In the genomic region with DNA sequence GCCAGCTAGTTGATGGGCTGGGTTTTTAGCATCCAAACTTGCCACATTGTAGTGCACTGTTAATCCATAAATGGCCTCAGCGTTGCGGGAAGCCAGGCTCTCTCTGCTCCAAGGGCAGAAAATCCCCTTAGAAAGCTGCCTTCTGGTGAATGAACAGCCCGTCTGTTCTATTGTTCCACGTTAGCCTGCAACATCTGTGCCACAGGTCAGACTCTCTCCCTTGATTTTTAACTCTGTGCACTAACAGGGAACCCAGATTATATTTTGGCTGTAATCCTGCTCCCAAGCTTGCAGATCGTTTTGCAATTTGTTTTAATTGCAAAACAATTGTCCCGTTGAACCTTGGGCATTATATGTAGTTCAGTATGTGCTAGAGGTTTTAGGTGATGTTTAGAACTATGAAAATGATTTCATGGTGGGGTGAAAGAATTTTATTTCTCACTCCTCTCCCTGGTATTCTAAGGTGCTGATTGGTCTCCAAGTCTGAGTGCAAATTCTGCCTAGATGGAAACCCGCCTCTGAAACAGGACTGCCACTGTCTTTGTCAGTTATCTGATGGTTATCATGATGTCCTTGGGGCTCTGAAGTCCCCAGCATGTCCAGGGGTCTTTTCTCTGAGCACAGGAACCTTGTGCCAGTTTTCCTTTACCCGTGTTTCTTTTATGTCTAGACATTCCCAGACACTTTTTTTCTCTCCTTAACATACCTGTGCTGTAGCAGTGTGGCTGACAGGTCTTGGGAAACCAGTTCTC, we compare ENCODE assay signal across 11 cellular contexts.
DNase-seq lines count a peak whose midpoint lies in the region; ATAC-seq and TF ChIP-seq lines count a peak whose summit lies in the region.
"Had no signal": no experiment of that assay in that cellular context is flagged by ENCODE, and none has a peak within 500 bp of the region (broad histone marks: within the 10 kb centered on the region; RNA-seq: fewer than 3 reads in every experiment).

No MANE protein-coding gene starts in this region.

- H3K9me3 ChIP-seq in DND-41 (ENCODE audit: insufficient read depth, low read length, severe bottlenecking), result no peaks in the 10 kb centered on the region
- no peaks in the 10 kb centered on the region for H3K9me3 ChIP-seq in PC-3 (ENCODE audit: low read length)
- H3K9me3 ChIP-seq in Peyer's patch, result no peaks in the 10 kb centered on the region
- H3K9me3 ChIP-seq: pancreas, tibial nerve had no signal

- no TSS peak for BruUV-seq in PC-3 (replicated peaks; lab: Mats Ljungman, UMichigan)

- H3K27me3 ChIP-seq in DND-41 (ENCODE audit: insufficient read depth, low read length, poor library complexity), result no peaks in the 10 kb centered on the region
- no peaks in the 10 kb centered on the region for H3K27me3 ChIP-seq in PC-3 (ENCODE audit: low read length)
- no peaks in the 10 kb centered on the region for H3K27me3 ChIP-seq in Peyer's patch
- H3K27me3 ChIP-seq: pancreas, tibial nerve had no signal

- no peaks in the 10 kb centered on the region for H3K36me3 Mint-ChIP-seq in osteocyte (ENCODE audit: unreplicated experiment)

- POLR2A ChIA-PET in PC-3 (lab: Charles Lee; ENCODE audit: unreplicated experiment), result no interaction called here

- H3K4me1 ChIP-seq in DND-41 (ENCODE audit: insufficient read depth, low read length) (peaks cover 58% of the 10 kb centered on the region), PC-3 (ENCODE audit: insufficient read depth, low read length) (peaks cover 34% of the 10 kb centered on the region), Peyer's patch (peaks cover 0 to 28% (median 1%) of the 10 kb centered on the region in 4 donors)

- H3K27ac Mint-ChIP-seq in osteocyte (ENCODE audit: unreplicated experiment), result peak overlapping the region; percentile 21

- H3K27ac ChIP-seq in DND-41 (ENCODE audit: low read length) (peak overlapping the region; percentile 17), PC-3 (ENCODE audit: low read length) (no peak overlapping the region), Peyer's patch (no peak overlapping the region)
- H3K27ac ChIP-seq: pancreas had no signal

- no peaks in the 10 kb centered on the region for H3F3A ChIP-seq in PC-3 (ENCODE audit: low read length, unreplicated experiment)

- no peak for TF ChIP-seq CTCF in DND-41 (IDR thresholded peaks at IDR 0.05; ENCODE audit: borderline replicate concordance, extremely low read depth, low read length, poor library complexity, severe bottlenecking)
- no peak for TF ChIP-seq CTCF in PC-3 (conservative IDR thresholded peaks at IDR 0.05; ENCODE audit: low read depth, low read length)
- TF ChIP-seq CTCF in osteocyte (IDR thresholded peaks at IDR 0.05), result no peak
- no peak for TF ChIP-seq CTCF in Peyer's patch (IDR thresholded peaks at IDR 0.05)

- no peak overlapping the region for H3K4me3 ChIP-seq in DND-41 (ENCODE audit: low read depth in 1 of 2, low read length in 2 of 2)
- H3K4me3 ChIP-seq in PC-3 (ENCODE audit: low read length), result no peak overlapping the region
- H3K4me3 ChIP-seq in Peyer's patch, result no peak overlapping the region
- H3K4me3 ChIP-seq: pancreas, tibial nerve had no signal

- intact Hi-C loops in PC-3 (cut with micrococcal nuclease), result no loop called here

- CTCF ChIA-PET in PC-3 (lab: Charles Lee), result no interaction called here

- no peaks in the 10 kb centered on the region for H3K27me3 Mint-ChIP-seq in osteocyte (ENCODE audit: unreplicated experiment)

- no peak for TF ChIP-seq POLR2A in Peyer's patch (IDR thresholded peaks at IDR 0.05)

- no peaks in the 10 kb centered on the region for H3K9me3 Mint-ChIP-seq in osteocyte (ENCODE audit: unreplicated experiment)

- peaks cover 57% of the 10 kb centered on the region for H3K4me1 Mint-ChIP-seq in osteocyte (ENCODE audit: unreplicated experiment)

- H3K9ac ChIP-seq in DND-41 (ENCODE audit: low read depth, low read length), result no peak overlapping the region
- H3K9ac ChIP-seq in PC-3 (ENCODE audit: low read length), result no peak overlapping the region

- H4K20me1 ChIP-seq in DND-41 (ENCODE audit: insufficient read depth, low read length) (peaks cover 61% of the 10 kb centered on the region), PC-3 (ENCODE audit: low read length) (peaks cover 39% of the 10 kb centered on the region)

- H2AFZ ChIP-seq in DND-41 (ENCODE audit: low read depth, low read length) (no peak overlapping the region), PC-3 (ENCODE audit: low read length) (no peak overlapping the region)

- H3K4me3 Mint-ChIP-seq in osteocyte (ENCODE audit: unreplicated experiment), result no peak overlapping the region

- peaks cover 12% of the 10 kb centered on the region for H3K36me3 ChIP-seq in DND-41 (ENCODE audit: insufficient read depth, low read length)
- peaks cover 7% of the 10 kb centered on the region; the same call in 1 of the 2 replicates for H3K36me3 ChIP-seq in PC-3 (ENCODE audit: low read depth, low read length)
- H3K36me3 ChIP-seq in Peyer's patch, result no peaks in the 10 kb centered on the region
- H3K36me3 ChIP-seq: pancreas, tibial nerve had no signal

- no peak overlapping the region for H3K4me2 ChIP-seq in DND-41 (ENCODE audit: insufficient read depth, low read length)
- H3K4me2 ChIP-seq in PC-3 (ENCODE audit: low read length), result peak overlapping the region; percentile 36

- DNase-seq in DND-41, result no peak
- DNase-seq in PC-3, result no peak
- peak; percentile 70 for DNase-seq in fibroblast of gingiva (ENCODE audit: low read depth)
- no peak for DNase-seq in osteocyte (ENCODE audit: extremely low spot score, unreplicated experiment)
- DNase-seq in cerebellum (ENCODE audit: low spot score), result no peak
- no peak for DNase-seq in Peyer's patch
- no peak for DNase-seq in AG08395 (ENCODE audit: low spot score)
- no peak for DNase-seq in activated CD4-positive, alpha-beta T cell treated with anti-CD3 and anti-CD28 coated beads for 4 hours
- DNase-seq: DMS79, pancreas had no signal

- no peaks in the 10 kb centered on the region for H3K9me2 ChIP-seq in PC-3 (replicated peaks; ENCODE audit: low read length)

- peaks cover 92% of the 10 kb centered on the region for H3K79me2 ChIP-seq in DND-41 (ENCODE audit: insufficient read depth, low read length)
- peaks cover 96% of the 10 kb centered on the region for H3K79me2 ChIP-seq in PC-3 (ENCODE audit: low read length)

- ATAC-seq in DND-41 (ENCODE audit: insufficient read depth, low read depth), result no peak
- ATAC-seq in PC-3, result no peak
